ENCODE assay signal across 9 cellular contexts in genomic region chr2:120312861-120313694, GRCh38. TPM values are rescaled to one million over a fixed set of nuclear protein-coding genes. Genes with fewer than 3 reads are reported as not detected.
A peak's percentile ranks its signal among the peaks of the same experiment; 100 is the strongest.
DNase-seq lines count a peak whose midpoint lies in the region; ATAC-seq and TF ChIP-seq lines count a peak whose summit lies in the region.
"Had no signal": no experiment of that assay in that cellular context is flagged by ENCODE, and none has a peak within 500 bp of the region (broad histone marks: within the 10 kb centered on the region; RNA-seq: fewer than 3 reads in every experiment).

No MANE protein-coding gene starts in this region.

- H3K27me3 Mint-ChIP-seq in CD4-positive, CD25-positive, alpha-beta regulatory T cell: peaks cover 18% of the 10 kb centered on the region
- no peaks in the 10 kb centered on the region for H3K27me3 Mint-ChIP-seq in activated naive CD4-positive, alpha-beta T cell treated with anti-CD3 and anti-CD28 coated beads, Interleukin-2, amount 50 U/mL, for 24 hours
- peaks cover 9% of the 10 kb centered on the region for H3K27me3 Mint-ChIP-seq in glutamatergic neuron (ENCODE audit: unreplicated experiment)

- TF ChIP-seq CTCF in glutamatergic neuron (IDR thresholded peaks at IDR 0.05; ENCODE audit: partially characterized antibody, unreplicated experiment): peak; percentile 86
- TF ChIP-seq CTCF in osteoblast (IDR thresholded peaks at IDR 0.05; ENCODE audit: extremely low read depth, low read depth, low read length): peak; percentile 93

- no peaks in the 10 kb centered on the region for H3K9me3 ChIP-seq in CD4-positive, CD25-positive, alpha-beta regulatory T cell (ENCODE audit: control insufficient read depth in 2 of 2, low read length in 2 of 2)
- H3K9me3 ChIP-seq in osteoblast (ENCODE audit: low read depth, low read length): no peaks in the 10 kb centered on the region

- H3K4me2 ChIP-seq in osteoblast (ENCODE audit: insufficient read depth, low read length): peak overlapping the region; percentile 94

- no peaks in the 10 kb centered on the region for H3K36me3 Mint-ChIP-seq in CD4-positive, CD25-positive, alpha-beta regulatory T cell
- H3K36me3 Mint-ChIP-seq in activated naive CD4-positive, alpha-beta T cell treated with anti-CD3 and anti-CD28 coated beads, Interleukin-2, amount 50 U/mL, for 24 hours: no peaks in the 10 kb centered on the region
- H3K36me3 Mint-ChIP-seq in glutamatergic neuron (ENCODE audit: unreplicated experiment): no peaks in the 10 kb centered on the region

- H3K4me1 Mint-ChIP-seq in CD4-positive, CD25-positive, alpha-beta regulatory T cell: peaks cover 6 to 22% (median 16%) of the 10 kb centered on the region in 4 donors
- H3K4me1 Mint-ChIP-seq in activated naive CD4-positive, alpha-beta T cell treated with anti-CD3 and anti-CD28 coated beads, Interleukin-2, amount 50 U/mL, for 24 hours: peaks cover 26% of the 10 kb centered on the region
- peaks cover 6% of the 10 kb centered on the region for H3K4me1 Mint-ChIP-seq in glutamatergic neuron (ENCODE audit: low read depth, unreplicated experiment)

- peak; percentile 61 to 67 for ATAC-seq in CD4-positive, CD25-positive, alpha-beta regulatory T cell (ENCODE audit: low read depth in 2 of 2)
- ATAC-seq in GM21367 (IDR thresholded peaks at IDR 0.05; ENCODE audit: unreplicated experiment): peak; percentile 34

- H3K27me3 ChIP-seq in CD4-positive, CD25-positive, alpha-beta regulatory T cell (ENCODE audit: control insufficient read depth, insufficient read depth, low read length): no peaks in the 10 kb centered on the region
- no peaks in the 10 kb centered on the region for H3K27me3 ChIP-seq in osteoblast (ENCODE audit: insufficient read depth, low read length)

- H4K20me1 ChIP-seq in osteoblast (ENCODE audit: insufficient read depth, low read length): no peaks in the 10 kb centered on the region

- H2AFZ ChIP-seq in osteoblast (ENCODE audit: low read length): peak overlapping the region; percentile 90

- peak overlapping the region; percentile 77 for H3K4me3 ChIP-seq in CD4-positive, CD25-positive, alpha-beta regulatory T cell (ENCODE audit: low read depth, low read length)
- H3K4me3 ChIP-seq in osteoblast (ENCODE audit: insufficient read depth, low read length): peak overlapping the region; percentile 75

- H3K4me3 Mint-ChIP-seq in CD4-positive, CD25-positive, alpha-beta regulatory T cell: peak overlapping the region; percentile 55 to 79 (median 68)
- peak overlapping the region; percentile 77 for H3K4me3 Mint-ChIP-seq in activated naive CD4-positive, alpha-beta T cell treated with anti-CD3 and anti-CD28 coated beads, Interleukin-2, amount 50 U/mL, for 24 hours
- H3K4me3 Mint-ChIP-seq in glutamatergic neuron (ENCODE audit: unreplicated experiment): peak overlapping the region; percentile 82

- peak overlapping the region in 2 of 3 donors; percentile 25 to 36 for H3K27ac Mint-ChIP-seq in CD4-positive, CD25-positive, alpha-beta regulatory T cell
- H3K27ac Mint-ChIP-seq in activated naive CD4-positive, alpha-beta T cell treated with anti-CD3 and anti-CD28 coated beads, Interleukin-2, amount 50 U/mL, for 24 hours: peak overlapping the region; percentile 51
- no peak overlapping the region for H3K27ac Mint-ChIP-seq in glutamatergic neuron (ENCODE audit: unreplicated experiment)

- H3K9me3 Mint-ChIP-seq in CD4-positive, CD25-positive, alpha-beta regulatory T cell: peaks cover 0 to 1% (median 0%) of the 10 kb centered on the region in 7 donors
- no peaks in the 10 kb centered on the region for H3K9me3 Mint-ChIP-seq in activated naive CD4-positive, alpha-beta T cell treated with anti-CD3 and anti-CD28 coated beads, Interleukin-2, amount 50 U/mL, for 24 hours
- peaks cover 4% of the 10 kb centered on the region for H3K9me3 Mint-ChIP-seq in glutamatergic neuron (ENCODE audit: unreplicated experiment)

- peak; percentile 43 to 86 (median 65) for DNase-seq in CD4-positive, CD25-positive, alpha-beta regulatory T cell
- DNase-seq in M059J (ENCODE audit: low read depth) (peak; percentile 79), SKM-1 treated with dmso at 0.1 percent for 144 hours (lab: John Stamatoyannopoulos, UW; ENCODE audit: unreplicated experiment) (peak; percentile 57), glutamatergic neuron (peak; percentile 81), osteoblast (ENCODE audit: insufficient read length, low spot score, missing footprints) (peak; percentile 92), superior temporal gyrus (ENCODE audit: extremely low spot score) (peak; percentile 94)

- peaks cover 9% of the 10 kb centered on the region for H3K4me1 ChIP-seq in CD4-positive, CD25-positive, alpha-beta regulatory T cell (ENCODE audit: control insufficient read depth, insufficient read depth, low read length, poor library complexity, severe bottlenecking)
- H3K4me1 ChIP-seq in osteoblast (ENCODE audit: insufficient read depth, low read length): peaks cover 8% of the 10 kb centered on the region

- H3K79me2 ChIP-seq in osteoblast (ENCODE audit: insufficient read depth, low read length): no peaks in the 10 kb centered on the region

- H3K36me3 ChIP-seq in CD4-positive, CD25-positive, alpha-beta regulatory T cell (ENCODE audit: control insufficient read depth, insufficient read depth, low read length): no peaks in the 10 kb centered on the region
- no peaks in the 10 kb centered on the region for H3K36me3 ChIP-seq in osteoblast (ENCODE audit: insufficient read depth, low read length)

- no peak overlapping the region for H3K27ac ChIP-seq in CD4-positive, CD25-positive, alpha-beta regulatory T cell (ENCODE audit: insufficient read depth, low read length, poor library complexity, severe bottlenecking)
- H3K27ac ChIP-seq in osteoblast (ENCODE audit: low read depth, low read length): peak overlapping the region; percentile 31

RNA-seq across cellular contexts. Expression of gene INHBB, which starts 32.9 kb away (rescaled TPM):
- total RNA-seq in CD4-positive, CD25-positive, alpha-beta regulatory T cell: not detected
- polyA plus RNA-seq in CD4-positive, CD25-positive, alpha-beta regulatory T cell: not detected
- total RNA-seq in M059J (2014; rRNA removed; shearing (Covaris generic)): 0.94 and 0.96 TPM in 2 replicates
- total RNA-seq in glutamatergic neuron (ENCODE audit: unreplicated experiment): 0.34 TPM
- under 0.01 and 0.29 TPM in 2 replicates for total RNA-seq in osteoblast
- total RNA-seq: activated CD8-positive, alpha-beta memory T cell treated with anti-CD3 and anti-CD28 coated beads for 36 hours had no signal
